In the genomic region with DNA sequence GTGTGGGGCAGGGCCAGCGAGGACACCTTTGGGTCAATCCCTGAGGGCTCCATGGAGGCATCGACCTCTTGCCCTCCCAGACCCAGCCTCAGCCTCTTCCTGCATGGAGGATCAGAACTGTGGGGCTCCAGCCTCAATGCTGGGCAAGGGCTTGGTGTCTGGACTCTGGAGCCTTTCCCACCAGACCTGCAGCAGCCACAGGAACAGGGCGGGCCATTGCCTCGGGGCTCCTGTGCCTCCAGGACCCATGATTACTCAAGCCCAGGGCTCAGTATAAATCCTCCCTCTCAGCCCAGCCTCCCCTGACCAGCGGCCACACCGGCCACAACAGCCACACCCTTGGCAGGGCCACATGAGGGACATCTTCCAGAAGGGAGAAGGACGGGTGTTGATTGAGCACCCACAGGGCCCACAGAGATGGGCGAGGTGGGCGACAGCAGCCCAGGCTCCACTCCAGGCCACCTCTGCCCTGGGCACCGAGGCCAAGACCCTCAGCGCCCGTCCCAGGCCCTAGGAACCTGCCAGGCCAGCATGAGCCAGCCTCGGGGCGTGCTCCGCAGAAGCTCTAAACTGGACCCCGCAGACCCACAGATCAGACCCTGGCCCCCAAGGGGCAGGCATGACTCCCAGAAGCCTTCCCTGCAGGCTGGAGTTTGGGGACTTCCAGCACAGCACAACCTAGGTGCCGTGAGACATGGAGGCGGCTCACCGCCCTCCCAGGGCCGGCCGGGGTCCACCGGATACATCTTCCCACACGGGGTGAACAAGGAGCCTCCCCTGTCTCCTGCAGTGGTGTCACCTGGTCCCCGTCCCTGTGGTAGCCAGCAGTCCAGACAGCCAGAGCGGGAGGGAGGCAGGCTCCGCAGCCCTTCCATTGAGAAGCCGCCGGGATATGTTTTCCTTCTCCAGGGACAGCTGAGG, we compare ENCODE assay signal across 1 cellular context.
TF ChIP-seq lines count a peak whose summit lies in the region.

No MANE protein-coding gene starts in this region.

TF ChIP-seq in WTC11, 78 proteins besides CTCF, POLR2A, EP300 and RAD21 (continued from another document):
- TF ChIP-seq, protein P1, sequence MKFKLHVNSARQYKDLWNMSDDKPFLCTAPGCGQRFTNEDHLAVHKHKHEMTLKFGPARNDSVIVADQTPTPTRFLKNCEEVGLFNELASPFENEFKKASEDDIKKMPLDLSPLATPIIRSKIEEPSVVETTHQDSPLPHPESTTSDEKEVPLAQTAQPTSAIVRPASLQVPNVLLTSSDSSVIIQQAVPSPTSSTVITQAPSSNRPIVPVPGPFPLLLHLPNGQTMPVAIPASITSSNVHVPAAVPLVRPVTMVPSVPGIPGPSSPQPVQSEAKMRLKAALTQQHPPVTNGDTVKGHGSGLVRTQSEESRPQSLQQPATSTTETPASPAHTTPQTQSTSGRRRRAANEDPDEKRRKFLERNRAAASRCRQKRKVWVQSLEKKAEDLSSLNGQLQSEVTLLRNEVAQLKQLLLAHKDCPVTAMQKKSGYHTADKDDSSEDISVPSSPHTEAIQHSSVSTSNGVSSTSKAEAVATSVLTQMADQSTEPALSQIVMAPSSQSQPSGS (CRISPR knock-in tag; IDR thresholded peaks at IDR 0.05; ENCODE audit: borderline replicate concordance, low read depth), result no peak
- TF ChIP-seq, protein P2, sequence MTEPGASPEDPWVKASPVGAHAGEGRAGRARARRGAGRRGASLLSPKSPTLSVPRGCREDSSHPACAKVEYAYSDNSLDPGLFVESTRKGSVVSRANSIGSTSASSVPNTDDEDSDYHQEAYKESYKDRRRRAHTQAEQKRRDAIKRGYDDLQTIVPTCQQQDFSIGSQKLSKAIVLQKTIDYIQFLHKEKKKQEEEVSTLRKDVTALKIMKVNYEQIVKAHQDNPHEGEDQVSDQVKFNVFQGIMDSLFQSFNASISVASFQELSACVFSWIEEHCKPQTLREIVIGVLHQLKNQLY (CRISPR knock-in tag; IDR thresholded peaks at IDR 0.05), result no peak
TF ChIP-seq in WTC11: peak in this region for 0.
